In genomic region chr13:23375007-23375971, GRCh38 we compare ENCODE assay signal across 1 cellular context.
TF ChIP-seq lines count a peak whose summit lies in the region.

No MANE protein-coding gene starts in this region.

TF ChIP-seq in H1, 55 proteins besides CTCF, POLR2A, EP300 and RAD21 (continued from another document):
- TF ChIP-seq ATF2 (IDR thresholded peaks at IDR 0.05; ENCODE audit: low read length): no peak
- no peak; the same call in 1 of the 2 replicates for TF ChIP-seq EGR1 (IDR thresholded peaks at IDR 0.05; ENCODE audit: borderline replicate concordance, low read depth, low read length)
- no peak for TF ChIP-seq RFX5 (IDR thresholded peaks at IDR 0.05; ENCODE audit: borderline replicate concordance, low read depth, low read length)
- peak; percentile 57 for TF ChIP-seq E2F6 (IDR thresholded peaks at IDR 0.05)
- TF ChIP-seq MAX (IDR thresholded peaks at IDR 0.05): peak; percentile 66
- peak; percentile 42 for TF ChIP-seq ASH2L (IDR thresholded peaks at IDR 0.05; ENCODE audit: low read length)
- TF ChIP-seq SAP30 (IDR thresholded peaks at IDR 0.05; ENCODE audit: insufficient read depth, insufficient replicate concordance, low read length): no peak
- peak; percentile 50; the same call in 1 of the 2 replicates for TF ChIP-seq BACH1 (IDR thresholded peaks at IDR 0.05; ENCODE audit: low read length)
- TF ChIP-seq SP1 (IDR thresholded peaks at IDR 0.05; ENCODE audit: low read depth, low read length): peak; percentile 44; the same call in 1 of the 2 replicates
- no peak for TF ChIP-seq TCF12 (IDR thresholded peaks at IDR 0.05; ENCODE audit: low read depth, low read length)
